ENCODE assay signal across 10 cellular contexts in the genomic region with DNA sequence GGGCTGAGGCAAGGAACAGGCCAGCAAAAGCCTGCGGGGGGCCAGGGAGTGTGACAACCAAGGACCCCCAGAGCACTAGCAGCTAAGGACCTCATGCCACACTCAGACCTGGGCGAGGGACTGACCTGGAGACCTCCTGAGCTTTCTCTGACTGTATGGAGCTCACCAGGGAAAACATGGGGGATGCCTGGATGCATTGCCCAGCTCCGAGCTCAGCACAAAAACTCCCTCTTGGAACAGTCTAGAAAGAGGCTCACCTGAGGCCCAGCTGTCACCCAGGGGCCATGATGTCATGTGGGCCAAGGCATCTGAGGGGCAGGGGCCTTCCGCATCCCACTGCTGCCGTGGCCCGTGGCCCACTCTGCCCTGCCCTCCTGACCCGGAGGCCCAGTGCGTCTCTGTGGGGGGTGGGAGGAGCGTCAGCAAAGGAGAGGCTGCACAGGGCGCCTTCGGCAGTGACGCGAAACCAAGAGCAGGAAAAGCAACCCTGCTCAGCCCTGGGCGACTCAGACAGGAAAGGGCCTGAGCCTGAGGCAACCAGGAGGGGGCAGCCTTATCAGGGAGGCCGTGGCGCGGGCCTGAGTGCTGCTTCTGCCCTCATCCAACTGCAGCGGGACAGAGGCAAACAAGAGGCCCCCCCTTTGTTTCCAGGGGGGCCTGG. TPM values are rescaled to one million over a fixed set of nuclear protein-coding genes. Genes with fewer than 3 reads are reported as not detected.
DNase-seq lines count a peak whose midpoint lies in the region; ATAC-seq and TF ChIP-seq lines count a peak whose summit lies in the region.
"Had no signal": no experiment of that assay in that cellular context is flagged by ENCODE, and none has a peak within 500 bp of the region (broad histone marks: within the 10 kb centered on the region; RNA-seq: fewer than 3 reads in every experiment).

No MANE protein-coding gene starts in this region.

- peak; percentile 92 for ATAC-seq in activated naive CD8-positive, alpha-beta T cell treated with anti-CD3 and anti-CD28 coated beads, Interleukin-2, amount 10 ng/mL, durations not matched to agents 7 days and 5 days (ENCODE audit: low read depth)
- no peak for ATAC-seq in GM18907 (IDR thresholded peaks at IDR 0.05; ENCODE audit: unreplicated experiment)

- intact Hi-C loops in CD14-positive monocyte (cut with micrococcal nuclease) (no loop called here), A673 (cut with micrococcal nuclease; ENCODE audit: unreplicated experiment) (no loop called here)

- no peaks in the 10 kb centered on the region for H3K9me3 ChIP-seq in A673 (ENCODE audit: low read depth, low read length, poor library complexity, severe bottlenecking)

- no peak overlapping the region for H3K27ac ChIP-seq in A673 (ENCODE audit: low read depth, low read length, poor library complexity, severe bottlenecking)

- H3K36me3 ChIP-seq in A673 (ENCODE audit: insufficient read depth, low read length, poor library complexity, severe bottlenecking): no peaks in the 10 kb centered on the region

- no TSS peak for BruUV-seq in A673 (replicated peaks; lab: Mats Ljungman, UMichigan)

- H3K36me3 Mint-ChIP-seq in CD14-positive monocyte: peaks cover 4 to 11% of the 10 kb centered on the region in 2 donors
- H3K36me3 Mint-ChIP-seq in activated naive CD8-positive, alpha-beta T cell treated with anti-CD3 and anti-CD28 coated beads, Interleukin-2, amount 10 ng/mL, durations not matched to agents 7 days and 5 days: peaks cover 4% of the 10 kb centered on the region

- H3K27me3 Mint-ChIP-seq in CD14-positive monocyte (ENCODE audit: low read depth in 3 of 3): peaks cover 0 to 1% (median 1%) of the 10 kb centered on the region in 3 donors
- no peaks in the 10 kb centered on the region for H3K27me3 Mint-ChIP-seq in activated naive CD8-positive, alpha-beta T cell treated with anti-CD3 and anti-CD28 coated beads, Interleukin-2, amount 10 ng/mL, durations not matched to agents 7 days and 5 days

- POLR2A ChIA-PET in activated naive CD8-positive, alpha-beta T cell treated with anti-CD3 and anti-CD28 coated beads, Interleukin-2, amount 10 ng/mL, durations not matched to agents 7 days and 5 days (lab: Charles Lee): interaction anchor here (0.6 to 4.9 kb wide), 3 partner anchors 10 to 614 kb away, joined by 3 to 53 read pairs (median 20); no protein-coding TSS in a partner anchor
- POLR2A ChIA-PET in A673 (lab: Charles Lee; ENCODE audit: low non-redundant PET): no interaction called here

- TF ChIP-seq CTCF in CD14-positive monocyte (IDR thresholded peaks at IDR 0.05): peak; percentile 20
- TF ChIP-seq CTCF in retinal pigment epithelial cell (conservative IDR thresholded peaks at IDR 0.05; ENCODE audit: low read depth, low read length): peak; percentile 12
- TF ChIP-seq CTCF in A673 (conservative IDR thresholded peaks at IDR 0.05; ENCODE audit: low read depth, low read length): no peak

- H3K4me3 ChIP-seq in retinal pigment epithelial cell (ENCODE audit: low read length): no peak overlapping the region
- no peak overlapping the region for H3K4me3 ChIP-seq in A673 (ENCODE audit: low read depth, low read length, poor library complexity, severe bottlenecking)

- CTCF ChIA-PET in A673 (lab: Charles Lee): no interaction called here

- H3K4me1 ChIP-seq in A673 (ENCODE audit: insufficient read depth, low read length, poor library complexity, severe bottlenecking): peaks cover 8% of the 10 kb centered on the region

- DNase-seq in CD14-positive monocyte (ENCODE audit: low spot score) (no peak), retinal pigment epithelial cell (ENCODE audit: low read depth) (no peak), amygdala (lab: John Stamatoyannopoulos, UW) (no peak), hepatic stellate cell (ENCODE audit: low spot score) (no peak), A673 (ENCODE audit: low spot score) (no peak)
- DNase-seq in activated CD4-positive, CD25-positive, alpha-beta regulatory T cell (lab: John Stamatoyannopoulos, UW): peak in 3 of 4 experiments; percentile 27 to 50 (median 35)
- peak; percentile 80 for DNase-seq in activated naive CD8-positive, alpha-beta T cell treated with anti-CD3 and anti-CD28 coated beads, Interleukin-2, amount 10 ng/mL, durations not matched to agents 7 days and 5 days
- DNase-seq: HCEC 1CT, NCI-H524 treated with DMSO at 0.1 percent for 48 hours had no signal

- H3K27me3 ChIP-seq in A673 (replicated peaks; ENCODE audit: insufficient read depth, low read depth, low read length, poor library complexity): no peaks in the 10 kb centered on the region

- H3K4me1 Mint-ChIP-seq in CD14-positive monocyte: peaks cover 49% of the 10 kb centered on the region
- H3K4me1 Mint-ChIP-seq in activated naive CD8-positive, alpha-beta T cell treated with anti-CD3 and anti-CD28 coated beads, Interleukin-2, amount 10 ng/mL, durations not matched to agents 7 days and 5 days: peaks cover 52% of the 10 kb centered on the region

- no peaks in the 10 kb centered on the region for H3K9me3 Mint-ChIP-seq in CD14-positive monocyte
- H3K9me3 Mint-ChIP-seq in activated naive CD8-positive, alpha-beta T cell treated with anti-CD3 and anti-CD28 coated beads, Interleukin-2, amount 10 ng/mL, durations not matched to agents 7 days and 5 days: no peaks in the 10 kb centered on the region

- no peak overlapping the region for H3K4me3 Mint-ChIP-seq in CD14-positive monocyte
- peak overlapping the region; percentile 83 for H3K4me3 Mint-ChIP-seq in activated naive CD8-positive, alpha-beta T cell treated with anti-CD3 and anti-CD28 coated beads, Interleukin-2, amount 10 ng/mL, durations not matched to agents 7 days and 5 days

- H3K27ac Mint-ChIP-seq in CD14-positive monocyte: peak overlapping the region in 2 of 7 donors; percentile 25 to 60
- H3K27ac Mint-ChIP-seq in activated naive CD8-positive, alpha-beta T cell treated with anti-CD3 and anti-CD28 coated beads, Interleukin-2, amount 10 ng/mL, durations not matched to agents 7 days and 5 days: peak overlapping the region; percentile 97

RNA-seq across cellular contexts. Expression of gene ALPP, which starts 57.3 kb away (rescaled TPM):
- not detected for polyA plus RNA-seq in CD14-positive monocyte
- not detected for total RNA-seq in activated naive CD8-positive, alpha-beta T cell treated with anti-CD3 and anti-CD28 coated beads, Interleukin-2, amount 10 ng/mL, durations not matched to agents 7 days and 5 days
- not detected in 2 replicates for total RNA-seq in A673 (2021)

Comparison
In these comparisons a context has a peak if more than half of its experiments do, and no peak if none do; other contexts are left out.
1. DNase-seq: peak in activated CD4-positive, CD25-positive, alpha-beta regulatory T cell (3 of 4) and activated naive CD8-positive, alpha-beta T cell treated with anti-CD3 and anti-CD28 coated beads, Interleukin-2, amount 10 ng/mL, durations not matched to agents 7 days and 5 days (single experiment); none in CD14-positive monocyte (single experiment), retinal pigment epithelial cell (single experiment), amygdala (0 of 56), hepatic stellate cell (single experiment) and A673 (single experiment).